20 cellular contexts compared by ENCODE assay signal in genomic region chr15:46174122-46174521, GRCh38.
"Had no signal": no experiment of that assay in that cellular context is flagged by ENCODE, and none has a peak within 500 bp of the region (broad histone marks: within the 10 kb centered on the region; RNA-seq: fewer than 3 reads in every experiment).

No MANE protein-coding gene starts in this region.

- H3K36me3 Mint-ChIP-seq: mesothelial cell of epicardium; naive B cell; natural killer cell treated with Interleukin-12 subunit alpha and Interleukin-12 subunit beta and Interleukin-15 and Interleukin-18, amount 100 ng/mL, for 72 hours; stimulated activated effector memory CD8-positive, alpha-beta T cell treated with anti-CD3 and anti-CD28 coated beads, Interleukin-12 subunit alpha, Interleukin-12 subunit beta, amount 100 ng/mL, for 72 hours; type B pancreatic cell had no signal

- DNase-seq: dorsolateral prefrontal cortex; effector CD4-positive, alpha-beta T cell; left lung; mesenchymal stem cell; mucosa of descending colon; naive B cell; nucleus accumbens; sigmoid colon; stimulated activated CD4-positive, alpha-beta T cell treated with anti-CD3 and anti-CD28 coated beads, Interleukin-2, amount 100 ng/mL, for 24 hours; stimulated activated CD4-positive, alpha-beta T cell treated with anti-CD3 and anti-CD28 coated beads, Interleukin-4, amount 100 ng/mL, for 24 hours; stimulated activated naive CD4-positive, alpha-beta T cell treated with Interleukin-2 at 50 U/mL for 16 hours; stomach; tibial artery had no signal

- ATAC-seq: left lung; mucosa of descending colon; natural killer cell treated with Interleukin-12 subunit alpha and Interleukin-12 subunit beta and Interleukin-15 and Interleukin-18, amount 100 ng/mL, for 72 hours; stimulated activated effector memory CD8-positive, alpha-beta T cell treated with anti-CD3 and anti-CD28 coated beads, Interleukin-12 subunit alpha, Interleukin-12 subunit beta, amount 100 ng/mL, for 72 hours had no signal

- H3K27me3 Mint-ChIP-seq: naive B cell; natural killer cell treated with Interleukin-12 subunit alpha and Interleukin-12 subunit beta and Interleukin-15 and Interleukin-18, amount 100 ng/mL, for 72 hours; type B pancreatic cell had no signal

- H3K4me1 Mint-ChIP-seq: mesothelial cell of epicardium; naive B cell; stimulated activated effector memory CD8-positive, alpha-beta T cell treated with anti-CD3 and anti-CD28 coated beads, Interleukin-12 subunit alpha, Interleukin-12 subunit beta, amount 100 ng/mL, for 72 hours had no signal

- FAIRE-seq: colon, frontal cortex, keratinocyte had no signal

- H3K4me3 Mint-ChIP-seq: mesothelial cell of epicardium; naive B cell; natural killer cell treated with Interleukin-12 subunit alpha and Interleukin-12 subunit beta and Interleukin-15 and Interleukin-18, amount 100 ng/mL, for 72 hours; stimulated activated effector memory CD8-positive, alpha-beta T cell treated with anti-CD3 and anti-CD28 coated beads, Interleukin-12 subunit alpha, Interleukin-12 subunit beta, amount 100 ng/mL, for 72 hours; type B pancreatic cell had no signal

- H3K27ac Mint-ChIP-seq: mesothelial cell of epicardium; naive B cell; natural killer cell treated with Interleukin-12 subunit alpha and Interleukin-12 subunit beta and Interleukin-15 and Interleukin-18, amount 100 ng/mL, for 72 hours; stimulated activated effector memory CD8-positive, alpha-beta T cell treated with anti-CD3 and anti-CD28 coated beads, Interleukin-12 subunit alpha, Interleukin-12 subunit beta, amount 100 ng/mL, for 72 hours; type B pancreatic cell had no signal

- H3K9me3 Mint-ChIP-seq: type B pancreatic cell had no signal
